In genomic region chr9:15308511-15308910, GRCh38 we compare ENCODE assay signal across 13 cellular contexts. TPM values are rescaled to one million over a fixed set of nuclear protein-coding genes. Genes with fewer than 3 reads are reported as not detected.
A peak's percentile ranks its signal among the peaks of the same experiment; 100 is the strongest.
DNase-seq lines count a peak whose midpoint lies in the region; ATAC-seq and TF ChIP-seq lines count a peak whose summit lies in the region.
"Had no signal": no experiment of that assay in that cellular context is flagged by ENCODE, and none has a peak within 500 bp of the region (broad histone marks: within the 10 kb centered on the region; RNA-seq: fewer than 3 reads in every experiment).

No MANE protein-coding gene starts in this region.

- POLR2A ChIA-PET in naive thymus-derived CD4-positive, alpha-beta T cell (lab: Charles Lee) = interaction anchor here (1.4 to 9.3 kb wide), 2 partner anchors 13 to 29 kb away, joined by 6 to 176 read pairs; no protein-coding TSS in a partner anchor

- ATAC-seq in effector memory CD8-positive, alpha-beta T cell (replicated peaks) = no peak
- ATAC-seq in naive thymus-derived CD4-positive, alpha-beta T cell = no peak
- ATAC-seq in GM18505 (IDR thresholded peaks at IDR 0.05; ENCODE audit: unreplicated experiment) (no peak), GM21737 (IDR thresholded peaks at IDR 0.05; ENCODE audit: unreplicated experiment) (no peak)
- ATAC-seq: heart left ventricle had no signal

- intact Hi-C loops in naive thymus-derived CD4-positive, alpha-beta T cell (cut with micrococcal nuclease) = loop anchor here in 1 of 2 donors (10.0 kb wide), 1 partner anchor 314 kb away; no protein-coding TSS in a partner anchor

- H3K4me3 ChIP-seq in naive thymus-derived CD4-positive, alpha-beta T cell (ENCODE audit: low read length) = no peak overlapping the region
- H3K4me3 ChIP-seq: ascending aorta, heart left ventricle had no signal

- no peaks in the 10 kb centered on the region for H3K27me3 ChIP-seq in naive thymus-derived CD4-positive, alpha-beta T cell (ENCODE audit: control insufficient read depth in 2 of 2, insufficient read depth in 2 of 2, low read length in 2 of 2)
- H3K27me3 ChIP-seq: ascending aorta had no signal

- peak overlapping the region; percentile 98 to 99 for H3K4me3 Mint-ChIP-seq in effector memory CD8-positive, alpha-beta T cell
- H3K4me3 Mint-ChIP-seq in naive thymus-derived CD4-positive, alpha-beta T cell = peak overlapping the region in 8 of 10 donors; percentile 8 to 98 (median 96)

- TF ChIP-seq POLR2A in GM18505 (IDR thresholded peaks at IDR 0.05; ENCODE audit: borderline replicate concordance, extremely low read depth, insufficient read depth, insufficient read length) = no peak

- peaks cover 27 to 46% of the 10 kb centered on the region in 2 donors for H3K4me1 Mint-ChIP-seq in effector memory CD8-positive, alpha-beta T cell (ENCODE audit: low read depth in 2 of 2)
- H3K4me1 Mint-ChIP-seq in naive thymus-derived CD4-positive, alpha-beta T cell = peaks cover 37 to 75% (median 65%) of the 10 kb centered on the region in 7 donors

- H3K27ac ChIP-seq in naive thymus-derived CD4-positive, alpha-beta T cell (ENCODE audit: low read depth, low read length) = peak overlapping the region; percentile 81
- H3K27ac ChIP-seq: heart left ventricle had no signal

- CTCF ChIA-PET in naive thymus-derived CD4-positive, alpha-beta T cell (lab: Charles Lee) = interaction anchor here (1.1 to 2.4 kb wide), 3 partner anchors 16 to 110 kb away, joined by 3 to 13 read pairs (median 5); no protein-coding TSS in a partner anchor

- peaks cover 25 to 44% of the 10 kb centered on the region in 2 donors for H3K4me1 ChIP-seq in naive thymus-derived CD4-positive, alpha-beta T cell (ENCODE audit: control insufficient read depth in 2 of 2, insufficient read depth in 2 of 2, low read length in 2 of 2)

- H3K9me3 Mint-ChIP-seq in effector memory CD8-positive, alpha-beta T cell = no peaks in the 10 kb centered on the region
- peaks cover 0 to 6% (median under 1%) of the 10 kb centered on the region in 11 donors for H3K9me3 Mint-ChIP-seq in naive thymus-derived CD4-positive, alpha-beta T cell

- DNase-seq in EH (ENCODE audit: low read depth) (peak; percentile 91), NCI-H226 (peak; percentile 75), NCI-H2107 treated with DMSO at 0.1 percent for 48 hours (lab: John Stamatoyannopoulos, UW; ENCODE audit: unreplicated experiment) (no peak)
- no peak for DNase-seq in effector memory CD8-positive, alpha-beta T cell
- no peak for DNase-seq in naive thymus-derived CD4-positive, alpha-beta T cell
- DNase-seq: activated CD4-positive, CD25-positive, alpha-beta regulatory T cell treated with anti-CD3 and anti-CD28 coated beads, Interleukin-2, amount 50 U/mL, for 72 hours; DND-41; heart left ventricle; KG1; NCI-H2227 treated with DMSO at 0.1 percent for 48 hours had no signal

- H3K27ac Mint-ChIP-seq in effector memory CD8-positive, alpha-beta T cell = peak overlapping the region; percentile 95 to 96
- peak overlapping the region; percentile 48 to 97 (median 89) for H3K27ac Mint-ChIP-seq in naive thymus-derived CD4-positive, alpha-beta T cell

- H3K36me3 Mint-ChIP-seq in effector memory CD8-positive, alpha-beta T cell (ENCODE audit: insufficient read depth) = peaks cover 3% of the 10 kb centered on the region
- H3K36me3 Mint-ChIP-seq in naive thymus-derived CD4-positive, alpha-beta T cell = peaks cover 0 to 23% (median 4%) of the 10 kb centered on the region in 5 donors

- H3K36me3 ChIP-seq in naive thymus-derived CD4-positive, alpha-beta T cell (ENCODE audit: control insufficient read depth in 2 of 3, insufficient read depth in 3 of 3, low read length in 3 of 3) = peaks cover 0 to 8% (median 0%) of the 10 kb centered on the region in 3 experiments
- H3K36me3 ChIP-seq: ascending aorta, heart left ventricle had no signal

- H3K27me3 Mint-ChIP-seq in effector memory CD8-positive, alpha-beta T cell = no peaks in the 10 kb centered on the region
- no peaks in the 10 kb centered on the region for H3K27me3 Mint-ChIP-seq in naive thymus-derived CD4-positive, alpha-beta T cell

- no peaks in the 10 kb centered on the region for H3K9me3 ChIP-seq in naive thymus-derived CD4-positive, alpha-beta T cell (ENCODE audit: control insufficient read depth in 2 of 3, low read length in 3 of 3)
- H3K9me3 ChIP-seq: ascending aorta, heart left ventricle had no signal

RNA-seq across cellular contexts. Expression of gene TTC39B, which starts 1.5 kb away (rescaled TPM):
- total RNA-seq in naive thymus-derived CD4-positive, alpha-beta T cell = 10 to 100 TPM; 29.1 to 49.3 (median 42.8) TPM
- 10 to 100 TPM; 10.0 to 14.9 TPM for polyA plus RNA-seq in naive thymus-derived CD4-positive, alpha-beta T cell

Comparison
In these comparisons a context has a peak if more than half of its experiments do, and no peak if none do; other contexts are left out.
1. DNase-seq: peak in EH (single experiment) and NCI-H226 (single experiment); none in effector memory CD8-positive, alpha-beta T cell (0 of 3), naive thymus-derived CD4-positive, alpha-beta T cell (0 of 9) and NCI-H2107 treated with DMSO at 0.1 percent for 48 hours (single experiment).